ENCODE assay signal across 1 cellular context in genomic region chr7:158729646-158730382, GRCh38.
TF ChIP-seq lines count a peak whose summit lies in the region.

No MANE protein-coding gene starts in this region.

TF ChIP-seq in H1, 55 proteins besides CTCF, POLR2A, EP300 and RAD21:
- TF ChIP-seq E2F6 (IDR thresholded peaks at IDR 0.05) (no peak), GTF2F1 (IDR thresholded peaks at IDR 0.05; ENCODE audit: borderline replicate concordance, low read depth, low read length) (no peak), JUN (IDR thresholded peaks at IDR 0.05; ENCODE audit: low read depth, low read length) (no peak), TBP (IDR thresholded peaks at IDR 0.05; ENCODE audit: low read depth, low read length) (no peak), TEAD4 (IDR thresholded peaks at IDR 0.05; ENCODE audit: low read depth, low read length) (no peak), SIN3A (conservative IDR thresholded peaks at IDR 0.05 in 1 of 2, IDR thresholded peaks at IDR 0.05 in 1 of 2; ENCODE audit: low read depth in 1 of 2, low read length in 2 of 2) (no peak), SIX5 (IDR thresholded peaks at IDR 0.05; ENCODE audit: low read depth, low read length) (no peak), NRF1 (IDR thresholded peaks at IDR 0.05; ENCODE audit: low read depth, low read length) (no peak), EGR1 (IDR thresholded peaks at IDR 0.05; ENCODE audit: borderline replicate concordance, low read depth, low read length) (no peak), KDM4A (IDR thresholded peaks at IDR 0.05; ENCODE audit: low read depth, low read length, severe bottlenecking) (no peak), SRF (IDR thresholded peaks at IDR 0.05; ENCODE audit: low read depth, low read length) (no peak), TAF7 (optimal IDR thresholded peaks at IDR 0.05; ENCODE audit: borderline replicate concordance, low read depth, low read length) (no peak), ASH2L (IDR thresholded peaks at IDR 0.05; ENCODE audit: low read length) (no peak), RNF2 (IDR thresholded peaks at IDR 0.05; ENCODE audit: borderline replicate concordance, low read depth, low read length, missing control alignments, poor library complexity, severe bottlenecking) (no peak), MAFK (IDR thresholded peaks at IDR 0.05; ENCODE audit: low read depth, low read length) (no peak), KDM5A (IDR thresholded peaks at IDR 0.05; ENCODE audit: low read length) (no peak)
